ENCODE assay signal across 23 cellular contexts in genomic region chr11:63244862-63245261, GRCh38. TPM values are rescaled to one million over a fixed set of nuclear protein-coding genes. Genes with fewer than 3 reads are reported as not detected.
"Had no signal": no experiment of that assay in that cellular context is flagged by ENCODE, and none has a peak within 500 bp of the region (broad histone marks: within the 10 kb centered on the region; RNA-seq: fewer than 3 reads in every experiment).

No MANE protein-coding gene starts in this region.

- DNase-seq: Kasumi-1, KG1, MM.1S, NCI-H1092 treated with DMSO at 0.1 percent for 48 hours, NCI-H1436, NCI-H187, NCI-H2029, NCI-H2081 treated with DMSO at 0.1 percent for 48 hours, NCI-H2171, NCI-H226, NCI-H446, NCI-H510A, NCI-H524 treated with DMSO at 0.1 percent for 48 hours, NCI-H69, NCI-H774, Right ventricle myocardium superior, RPMI8226, SIG-M5, SW 1271 had no signal

- H3K9me3 ChIP-seq: SJSA1 had no signal

- H3K4me1 ChIP-seq: SJSA1 had no signal

- H3K36me3 ChIP-seq: SJSA1 had no signal

- H3K4me3 ChIP-seq: SJSA1, SK-N-MC had no signal

- H3K27ac ChIP-seq: HL-60, SJSA1, SK-N-MC had no signal

RNA-seq across cellular contexts. Expression of gene SLC22A25, which starts 1.5 kb away (rescaled TPM):
- total RNA-seq: M059J, Right ventricle myocardium superior, SJSA1 had no signal
